Comparison of ENCODE assay signal across 2 cellular contexts in the genomic region with DNA sequence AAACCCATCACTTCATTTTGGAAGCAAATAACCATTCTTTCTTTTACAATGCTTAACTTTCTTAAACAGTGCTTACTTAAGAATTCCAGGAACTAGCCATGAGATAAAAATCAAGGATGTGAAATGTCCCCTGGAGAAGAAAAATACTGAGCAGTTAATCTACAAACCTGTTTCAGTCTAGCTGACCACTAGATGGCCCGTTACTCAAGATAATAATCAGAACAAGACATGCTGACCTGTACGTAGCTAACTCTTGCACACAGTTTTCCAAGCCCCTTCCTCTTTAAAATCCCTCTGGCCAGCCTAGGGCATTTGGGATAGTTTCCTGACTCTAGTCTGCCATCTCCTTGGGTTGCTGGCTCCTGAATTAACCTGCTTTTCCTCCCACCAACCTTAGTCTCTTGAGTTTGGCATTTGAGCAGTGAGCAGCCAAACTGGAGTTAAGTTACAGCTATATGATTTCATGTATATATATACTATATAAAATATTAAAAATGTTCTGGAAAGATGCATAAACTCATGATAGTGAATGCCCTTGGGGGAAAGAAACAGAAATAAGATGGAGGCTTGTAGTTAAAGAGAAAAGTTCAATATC.
TF ChIP-seq lines count a peak whose summit lies in the region.

No MANE protein-coding gene starts in this region.

TF ChIP-seq in HEK293, 187 proteins besides CTCF, POLR2A, EP300 and RAD21:
- TF ChIP-seq, protein P1, sequence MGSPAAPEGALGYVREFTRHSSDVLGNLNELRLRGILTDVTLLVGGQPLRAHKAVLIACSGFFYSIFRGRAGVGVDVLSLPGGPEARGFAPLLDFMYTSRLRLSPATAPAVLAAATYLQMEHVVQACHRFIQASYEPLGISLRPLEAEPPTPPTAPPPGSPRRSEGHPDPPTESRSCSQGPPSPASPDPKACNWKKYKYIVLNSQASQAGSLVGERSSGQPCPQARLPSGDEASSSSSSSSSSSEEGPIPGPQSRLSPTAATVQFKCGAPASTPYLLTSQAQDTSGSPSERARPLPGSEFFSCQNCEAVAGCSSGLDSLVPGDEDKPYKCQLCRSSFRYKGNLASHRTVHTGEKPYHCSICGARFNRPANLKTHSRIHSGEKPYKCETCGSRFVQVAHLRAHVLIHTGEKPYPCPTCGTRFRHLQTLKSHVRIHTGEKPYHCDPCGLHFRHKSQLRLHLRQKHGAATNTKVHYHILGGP (tag by site-specific recombination; IDR thresholded peaks at IDR 0.05) = peak; percentile 46; the same call in 1 of the 2 replicates
- TF ChIP-seq ZNF654 (tag by site-specific recombination; IDR thresholded peaks at IDR 0.05; ENCODE audit: low read depth) (peak; percentile 61), ZNF544 (tag by site-specific recombination; IDR thresholded peaks at IDR 0.05) (no peak)

TF ChIP-seq in H1, 55 proteins besides CTCF, POLR2A, EP300 and RAD21:
- TF ChIP-seq CHD1 (IDR thresholded peaks at IDR 0.05; ENCODE audit: low read depth, low read length) (no peak), SRF (IDR thresholded peaks at IDR 0.05; ENCODE audit: low read depth, low read length) (no peak), NANOG (IDR thresholded peaks at IDR 0.05; ENCODE audit: insufficient read depth, low read depth, low read length, poor library complexity, severe bottlenecking) (no peak), CREB1 (IDR thresholded peaks at IDR 0.05) (no peak)
